ENCODE assay signal across 15 cellular contexts in genomic region chr2:9658972-9659371, GRCh38. TPM values are rescaled to one million over a fixed set of nuclear protein-coding genes. Genes with fewer than 3 reads are reported as not detected.
DNase-seq lines count a peak whose midpoint lies in the region; ATAC-seq, FAIRE-seq and TF ChIP-seq lines count a peak whose summit lies in the region.
"Had no signal": no experiment of that assay in that cellular context is flagged by ENCODE, and none has a peak within 500 bp of the region (broad histone marks: within the 10 kb centered on the region; RNA-seq: fewer than 3 reads in every experiment).

No MANE protein-coding gene starts in this region.

- no peak for TF ChIP-seq CTCF in A549 (IDR thresholded peaks at IDR 0.05)

- POLR2A ChIA-PET in A549 (lab: Yijun Ruan, JAX), result interaction anchor here (1.9 to 7.2 kb wide), 2 partner anchors 29 to 103 kb away, joined by 6 to 62 read pairs; partner anchors contain the start of genes ADAM17 and YWHAQ

- TF ChIP-seq POLR2A in A549 (IDR thresholded peaks at IDR 0.05; ENCODE audit: low read length) (no peak), GM12892 (IDR thresholded peaks at IDR 0.05; ENCODE audit: low read depth, low read length) (no peak)

- H3K4me2 ChIP-seq in A549, result peak overlapping the region; percentile 16; the same call in 1 of the 3 replicates

- FAIRE-seq in A549 (lab: Jason Lieb, UNC), result no peak
- no peak for FAIRE-seq in GM12892 (lab: Jason Lieb, UNC)

- TF ChIP-seq RAD21 in A549 (conservative IDR thresholded peaks at IDR 0.05 in 1 of 2, IDR thresholded peaks at IDR 0.05 in 1 of 2), result no peak

- H3K4me1 ChIP-seq in A549, result peaks cover 49% of the 10 kb centered on the region

- 60% methylated on average over 9 of the region's 9 CpGs for WGBS in A549 (ENCODE audit: missing lambda C conversion rate)

- H3K9me3 ChIP-seq in A549, result no peaks in the 10 kb centered on the region
- H3K9me3 ChIP-seq: body of pancreas had no signal

- no peak overlapping the region for H3K4me3 ChIP-seq in A549
- H3K4me3 ChIP-seq: body of pancreas had no signal

- CTCF ChIA-PET in A549 (lab: Yijun Ruan, JAX), result interaction anchor here (1.3 to 3.0 kb wide), 4 partner anchors 15 to 111 kb away, joined by 3 to 16 read pairs (median 8); no protein-coding TSS in a partner anchor

- DNase-seq in A549 (ENCODE audit: low read depth in 1 of 2, low spot score in 1 of 2) (peak in 1 of 2 experiments; percentile 65), HT1080 (ENCODE audit: low read depth) (peak; percentile 42), astrocyte of the hippocampus (ENCODE audit: low read depth, low spot score) (peak; percentile 63), iris pigment epithelial cell (ENCODE audit: low read depth) (peak; percentile 71), GM12892 (ENCODE audit: insufficient read length) (no peak), iPS-NIHi11 (ENCODE audit: low spot score) (no peak), iPS-NIHi7 (ENCODE audit: extremely low spot score) (no peak)
- DNase-seq: activated CD8-positive, alpha-beta T cell treated with anti-CD3 and anti-CD28 coated beads for 36 hours; activated effector memory CD4-positive, alpha-beta T cell treated with Interleukin-2 at 50 U/mL for 16 hours; body of pancreas; effector memory CD4-positive, alpha-beta T cell; left colon; substantia nigra had no signal

- peak overlapping the region; percentile 84 to 86 for H3K27ac ChIP-seq in A549
- H3K27ac ChIP-seq: body of pancreas had no signal

- ATAC-seq in A549 (no peak), GM21576 (IDR thresholded peaks at IDR 0.05; ENCODE audit: unreplicated experiment) (no peak)
- ATAC-seq: activated CD8-positive, alpha-beta T cell treated with anti-CD3 and anti-CD28 coated beads for 36 hours; body of pancreas; left colon; SK-N-SH treated with all-trans-retinoic acid at 6 μM for 48 hours had no signal

- no peak for TF ChIP-seq EP300 in A549 (IDR thresholded peaks at IDR 0.05)

TF ChIP-seq in A549, 52 proteins besides CTCF, POLR2A, EP300 and RAD21:
- TF ChIP-seq PHF8 (IDR thresholded peaks at IDR 0.05; ENCODE audit: borderline replicate concordance, low read depth) (no peak), KDM1A (IDR thresholded peaks at IDR 0.05; ENCODE audit: low read depth) (no peak), NFE2L2 (conservative IDR thresholded peaks at IDR 0.05; ENCODE audit: low read length) (no peak), NPAS2 (CRISPR knock-in tag; IDR thresholded peaks at IDR 0.05; ENCODE audit: borderline replicate concordance) (no peak), FOSL2 (IDR thresholded peaks at IDR 0.05) (no peak), FOSL2 (CRISPR knock-in tag; IDR thresholded peaks at IDR 0.05) (peak; percentile 31; the same call in 1 of the 2 replicates), FOSB (CRISPR knock-in tag; IDR thresholded peaks at IDR 0.05) (no peak), ZFP36 (IDR thresholded peaks at IDR 0.05; ENCODE audit: borderline replicate concordance, partially characterized antibody) (no peak), HDAC2 (IDR thresholded peaks at IDR 0.05) (no peak), ZC3H11A (IDR thresholded peaks at IDR 0.05) (no peak), CHD2 (IDR thresholded peaks at IDR 0.05; ENCODE audit: low read length, partially characterized antibody) (no peak), SMC3 (IDR thresholded peaks at IDR 0.05) (no peak), KDM5A (IDR thresholded peaks at IDR 0.05) (no peak), MAX (IDR thresholded peaks at IDR 0.05) (peak; percentile 42; the same call in 1 of the 2 replicates), ATOH8 (CRISPR knock-in tag; IDR thresholded peaks at IDR 0.05; ENCODE audit: low read depth) (no peak), HOXB5 (CRISPR knock-in tag; IDR thresholded peaks at IDR 0.05) (no peak)

RNA-seq across cellular contexts. Expression of gene YWHAQ, which starts 28.2 kb away (rescaled TPM):
- polyA plus RNA-seq in A549 (2011; rRNA removed) (672 and 833 TPM in 2 replicates), A549 (2017; fragmentation: RNase III; extraction: RNeasy Plus Mini Kit Qiagen cat#74134 plus additional on column Dnase treatment) (661 to 703 TPM (median 686 TPM) in 3 replicates)
- polyA plus RNA-seq in A549 (2012; cell fraction: cytosol; rRNA removed), result 326 and 355 TPM in 2 replicates
- polyA plus RNA-seq in A549 (2012; cell fraction: nucleus; rRNA removed), result 176 and 207 TPM in 2 replicates
- polyA minus RNA-seq in A549 (2011; rRNA and poly(A)+ RNA removed), result 310 and 393 TPM in 2 replicates
- total RNA-seq in HT1080 (2014; rRNA removed; shearing (Covaris generic)), result 446 and 533 TPM in 2 replicates
- 574 and 638 TPM in 2 replicates for polyA plus RNA-seq in HT1080 (2015; cell fraction: cytosol; rRNA removed)
- 279 and 303 TPM in 2 replicates for polyA plus RNA-seq in HT1080 (2015; cell fraction: nucleus; rRNA removed)
- polyA plus RNA-seq in GM12892 (2012; ENCODE audit: missing spikeins), result 264 TPM

Comparison
In these comparisons a context has a peak if more than half of its experiments do, and no peak if none do; other contexts are left out.
1. DNase-seq: peak in HT1080 (single experiment), astrocyte of the hippocampus (single experiment) and iris pigment epithelial cell (single experiment); none in GM12892 (single experiment), iPS-NIHi11 (single experiment) and iPS-NIHi7 (single experiment).